Comparison of ENCODE assay signal across 9 cellular contexts in the genomic region with DNA sequence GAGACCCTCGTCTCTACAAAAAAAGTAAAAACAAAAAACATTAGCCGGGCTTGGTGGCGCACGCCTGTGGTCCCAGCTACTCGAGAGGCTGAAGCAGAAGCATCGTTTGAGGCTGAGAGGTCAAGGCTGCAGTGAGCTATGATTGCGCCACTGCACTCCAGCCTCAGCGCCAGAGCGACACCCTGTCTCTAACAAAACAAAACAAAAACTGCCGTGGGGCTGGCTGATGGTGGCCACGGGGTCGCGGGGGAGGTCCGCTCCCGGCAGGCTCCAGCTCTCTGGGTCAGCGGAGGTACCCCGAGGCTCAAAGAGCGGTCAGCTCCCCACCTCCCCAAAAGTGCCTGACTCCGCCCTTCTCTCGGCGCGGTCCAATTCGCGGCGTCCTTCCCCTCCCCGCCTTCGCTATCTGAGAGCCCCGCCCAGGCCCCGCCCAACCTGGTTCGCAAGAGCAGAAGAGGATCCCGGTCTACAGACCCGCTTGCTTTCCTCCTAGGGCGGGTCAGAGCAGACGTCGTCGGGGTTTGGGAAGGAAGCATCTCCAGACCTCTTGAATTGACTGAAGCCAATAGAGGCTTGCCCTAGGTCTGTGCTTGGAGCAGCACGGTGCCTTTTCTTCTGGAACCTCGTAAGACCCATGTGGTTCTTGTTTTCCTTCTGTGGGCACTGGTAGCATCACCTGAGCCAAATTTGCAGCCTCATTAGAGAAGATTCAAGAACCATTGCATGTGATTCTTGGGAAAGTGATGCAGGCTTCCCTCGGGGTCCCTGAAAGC. TPM values are rescaled to one million over a fixed set of nuclear protein-coding genes. Genes with fewer than 3 reads are reported as not detected.
DNase-seq lines count a peak whose midpoint lies in the region; ATAC-seq lines count a peak whose summit lies in the region.
"Had no signal": no experiment of that assay in that cellular context is flagged by ENCODE, and none has a peak within 500 bp of the region (broad histone marks: within the 10 kb centered on the region; RNA-seq: fewer than 3 reads in every experiment).

No MANE protein-coding gene starts in this region.

- H3K4me1 Mint-ChIP-seq in activated CD4-positive, alpha-beta T cell treated with anti-CD3 and anti-CD28 coated beads, Interleukin-2, amount 10 ng/mL, durations not matched to agents 24 days and 14 days: peaks cover 18% of the 10 kb centered on the region
- H3K4me1 Mint-ChIP-seq in activated T-helper 2 cell treated with anti-CD3 and anti-CD28 coated beads, Interferon-gamma antibody, Interleukin-2, Interleukin-4, amounts not matched to agents 10 μg/mL and 5 μg/mL and 100 μg/mL, durations not matched to agents 14 hours and 24 hours and 36 hours (ENCODE audit: low read depth): peaks cover 12% of the 10 kb centered on the region
- H3K4me1 Mint-ChIP-seq in naive B cell: peaks cover 20 to 39% (median 22%) of the 10 kb centered on the region in 3 donors

- H3K36me3 ChIP-seq in HUES48 (ENCODE audit: control insufficient read depth, insufficient read depth, low read length): no peaks in the 10 kb centered on the region

- peak overlapping the region; percentile 73 for H3K4me3 Mint-ChIP-seq in activated CD4-positive, alpha-beta T cell treated with anti-CD3 and anti-CD28 coated beads, Interleukin-2, amount 10 ng/mL, durations not matched to agents 24 days and 14 days
- H3K4me3 Mint-ChIP-seq in activated T-helper 2 cell treated with anti-CD3 and anti-CD28 coated beads, Interferon-gamma antibody, Interleukin-2, Interleukin-4, amounts not matched to agents 10 μg/mL and 5 μg/mL and 100 μg/mL, durations not matched to agents 14 hours and 24 hours and 36 hours (ENCODE audit: low read depth): peak overlapping the region; percentile 58
- H3K4me3 Mint-ChIP-seq in naive B cell: peak overlapping the region; percentile 63 to 84 (median 73)

- H3K4me3 ChIP-seq in HUES48 (ENCODE audit: low read depth, low read length): peak overlapping the region; percentile 65

- H3K27me3 Mint-ChIP-seq in activated CD4-positive, alpha-beta T cell treated with anti-CD3 and anti-CD28 coated beads, Interleukin-2, amount 10 ng/mL, durations not matched to agents 24 days and 14 days: peaks cover 79% of the 10 kb centered on the region
- peaks cover 81% of the 10 kb centered on the region for H3K27me3 Mint-ChIP-seq in activated T-helper 2 cell treated with anti-CD3 and anti-CD28 coated beads, Interferon-gamma antibody, Interleukin-2, Interleukin-4, amounts not matched to agents 10 μg/mL and 5 μg/mL and 100 μg/mL, durations not matched to agents 14 hours and 24 hours and 36 hours (ENCODE audit: low read depth)
- peaks cover 66 to 94% (median 67%) of the 10 kb centered on the region in 3 donors for H3K27me3 Mint-ChIP-seq in naive B cell

- H3K9me3 Mint-ChIP-seq in activated CD4-positive, alpha-beta T cell treated with anti-CD3 and anti-CD28 coated beads, Interleukin-2, amount 10 ng/mL, durations not matched to agents 24 days and 14 days: peaks cover 4% of the 10 kb centered on the region
- H3K9me3 Mint-ChIP-seq in activated T-helper 2 cell treated with anti-CD3 and anti-CD28 coated beads, Interferon-gamma antibody, Interleukin-2, Interleukin-4, amounts not matched to agents 10 μg/mL and 5 μg/mL and 100 μg/mL, durations not matched to agents 14 hours and 24 hours and 36 hours: no peaks in the 10 kb centered on the region
- H3K9me3 Mint-ChIP-seq in naive B cell: peaks cover 0 to 17% (median 8%) of the 10 kb centered on the region in 7 donors

- no peak overlapping the region for H3K27ac ChIP-seq in HUES48 (ENCODE audit: low read depth, low read length)

- DNase-seq in activated CD4-positive, alpha-beta T cell treated with anti-CD3 and anti-CD28 coated beads, Interleukin-2, amount 10 ng/mL, durations not matched to agents 24 days and 14 days: peak; percentile 79
- no peak for DNase-seq in activated CD4-positive, alpha-beta T cell treated with anti-CD3 and anti-CD28 coated beads, Interleukin-2, amount 50 U/mL, for 4 hours
- no peak for DNase-seq in activated T-helper 2 cell treated with anti-CD3 and anti-CD28 coated beads, Interferon-gamma antibody, Interleukin-2, Interleukin-4, amounts not matched to agents 10 μg/mL and 5 μg/mL and 100 μg/mL, durations not matched to agents 14 hours and 24 hours and 36 hours (ENCODE audit: low spot score)
- DNase-seq in naive B cell: no peak
- no peak for DNase-seq in NCI-H2227 treated with DMSO at 0.1 percent for 48 hours (lab: John Stamatoyannopoulos, UW)
- no peak for DNase-seq in SIG-M5 treated with dmso at 0.1 percent for 504 hours (lab: John Stamatoyannopoulos, UW; ENCODE audit: unreplicated experiment)
- DNase-seq in cerebellum (ENCODE audit: low spot score): no peak
- DNase-seq: DND-41 had no signal

- H3K27me3 ChIP-seq in HUES48 (ENCODE audit: control insufficient read depth, insufficient read depth, low read length): peaks cover 81% of the 10 kb centered on the region

- intact Hi-C loops in activated CD4-positive, alpha-beta T cell treated with anti-CD3 and anti-CD28 coated beads, Interleukin-2, amount 10 ng/mL, durations not matched to agents 24 days and 14 days (cut with micrococcal nuclease): loop anchor here (5.0 to 10.0 kb wide), 2 partner anchors 137 to 429 kb away; a partner anchor contains a TSS
- intact Hi-C loops in activated T-helper 2 cell treated with anti-CD3 and anti-CD28 coated beads, Interferon-gamma antibody, Interleukin-2, Interleukin-4, amounts not matched to agents 10 μg/mL and 5 μg/mL and 100 μg/mL, durations not matched to agents 14 hours and 24 hours and 36 hours (cut with micrococcal nuclease): loop anchor here (1.0 to 5.0 kb wide), 3 partner anchors 8 to 1828 kb away; a partner anchor contains a TSS

- ATAC-seq in naive B cell (ENCODE audit: low read depth in 2 of 2): peak; percentile 46 to 57

- no peaks in the 10 kb centered on the region for H3K9me3 ChIP-seq in HUES48 (ENCODE audit: control insufficient read depth, insufficient read depth, low read length)

- no peaks in the 10 kb centered on the region for H3K36me3 Mint-ChIP-seq in activated CD4-positive, alpha-beta T cell treated with anti-CD3 and anti-CD28 coated beads, Interleukin-2, amount 10 ng/mL, durations not matched to agents 24 days and 14 days (ENCODE audit: low read depth)
- H3K36me3 Mint-ChIP-seq in activated T-helper 2 cell treated with anti-CD3 and anti-CD28 coated beads, Interferon-gamma antibody, Interleukin-2, Interleukin-4, amounts not matched to agents 10 μg/mL and 5 μg/mL and 100 μg/mL, durations not matched to agents 14 hours and 24 hours and 36 hours (ENCODE audit: low read depth): no peaks in the 10 kb centered on the region
- H3K36me3 Mint-ChIP-seq in naive B cell: peaks cover 8 to 17% of the 10 kb centered on the region in 2 donors

- no peak overlapping the region for H3K27ac Mint-ChIP-seq in activated CD4-positive, alpha-beta T cell treated with anti-CD3 and anti-CD28 coated beads, Interleukin-2, amount 10 ng/mL, durations not matched to agents 24 days and 14 days
- H3K27ac Mint-ChIP-seq in activated T-helper 2 cell treated with anti-CD3 and anti-CD28 coated beads, Interferon-gamma antibody, Interleukin-2, Interleukin-4, amounts not matched to agents 10 μg/mL and 5 μg/mL and 100 μg/mL, durations not matched to agents 14 hours and 24 hours and 36 hours: no peak overlapping the region
- H3K27ac Mint-ChIP-seq in naive B cell: peak overlapping the region in 1 of 6 donors; percentile 24

- peaks cover 38% of the 10 kb centered on the region for H3K4me1 ChIP-seq in HUES48 (ENCODE audit: control insufficient read depth, insufficient read depth, low read length)

- H3K9ac ChIP-seq in HUES48 (ENCODE audit: low read depth, low read length): no peak overlapping the region

RNA-seq across cellular contexts. Expression of a gene that starts 7.8 kb away (rescaled TPM):
- not detected in 2 replicates for total RNA-seq in activated CD4-positive, alpha-beta T cell treated with anti-CD3 and anti-CD28 coated beads, Interleukin-2, amount 10 ng/mL, durations not matched to agents 24 days and 14 days
- 0.32 TPM in 1 of 2 replicates, not detected in the other for total RNA-seq in activated T-helper 2 cell treated with anti-CD3 and anti-CD28 coated beads, Interferon-gamma antibody, Interleukin-2, Interleukin-4, amounts not matched to agents 10 μg/mL and 5 μg/mL and 100 μg/mL, durations not matched to agents 14 hours and 24 hours and 36 hours
- polyA plus RNA-seq in naive B cell (ENCODE audit: low read depth in 6 of 6): not detected
- 2.0 TPM for total RNA-seq in cerebellum

RNA-seq across cellular contexts. Expression of a gene that starts 45.5 kb away (rescaled TPM):
- not detected in 2 replicates for total RNA-seq in activated CD4-positive, alpha-beta T cell treated with anti-CD3 and anti-CD28 coated beads, Interleukin-2, amount 10 ng/mL, durations not matched to agents 24 days and 14 days
- total RNA-seq in activated T-helper 2 cell treated with anti-CD3 and anti-CD28 coated beads, Interferon-gamma antibody, Interleukin-2, Interleukin-4, amounts not matched to agents 10 μg/mL and 5 μg/mL and 100 μg/mL, durations not matched to agents 14 hours and 24 hours and 36 hours: not detected in 2 replicates
- not detected for polyA plus RNA-seq in naive B cell (ENCODE audit: low read depth in 6 of 6)
- total RNA-seq in cerebellum: not detected

RNA-seq across cellular contexts. Expression of a gene that starts 53.0 kb away (rescaled TPM):
- not detected in 2 replicates for total RNA-seq in activated CD4-positive, alpha-beta T cell treated with anti-CD3 and anti-CD28 coated beads, Interleukin-2, amount 10 ng/mL, durations not matched to agents 24 days and 14 days
- not detected in 2 replicates for total RNA-seq in activated T-helper 2 cell treated with anti-CD3 and anti-CD28 coated beads, Interferon-gamma antibody, Interleukin-2, Interleukin-4, amounts not matched to agents 10 μg/mL and 5 μg/mL and 100 μg/mL, durations not matched to agents 14 hours and 24 hours and 36 hours
- polyA plus RNA-seq in naive B cell (ENCODE audit: low read depth in 6 of 6): not detected
- total RNA-seq in cerebellum: 14.8 TPM

Comparison
In these comparisons a context has a peak if more than half of its experiments do, and no peak if none do; other contexts are left out.
1. RNA of a gene that starts 53.0 kb away (total RNA-seq): 14.8 TPM in cerebellum (single experiment); not detected in activated CD4-positive, alpha-beta T cell treated with anti-CD3 and anti-CD28 coated beads, Interleukin-2, amount 10 ng/mL, durations not matched to agents 24 days and 14 days and not detected in activated T-helper 2 cell treated with anti-CD3 and anti-CD28 coated beads, Interferon-gamma antibody, Interleukin-2, Interleukin-4, amounts not matched to agents 10 μg/mL and 5 μg/mL and 100 μg/mL, durations not matched to agents 14 hours and 24 hours and 36 hours; every median in the first group is over 10 times any median in the second.
2. Peak in every context shown above with its lines, with median percentiles within 50 percentile points of each other: H3K4me3 Mint-ChIP-seq.